In the genomic region with DNA sequence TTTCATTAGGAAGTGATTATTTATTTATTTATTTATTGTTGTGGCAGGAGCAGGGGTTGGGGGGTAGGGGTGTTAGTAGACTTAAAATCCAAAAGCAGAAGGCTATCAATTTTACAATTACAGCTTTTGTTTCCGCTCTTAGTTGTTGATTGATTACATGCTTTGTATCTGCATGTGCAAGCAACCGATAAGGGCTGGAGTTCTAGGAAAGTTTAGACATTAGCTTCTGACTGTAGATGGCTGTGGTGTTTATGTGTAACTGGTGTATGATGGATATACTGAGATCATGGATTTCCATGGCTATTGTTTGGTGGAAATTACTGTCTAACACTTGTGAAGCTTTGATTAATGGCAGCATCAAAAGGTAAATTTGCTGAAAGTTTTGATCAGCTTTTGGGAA, we compare ENCODE assay signal across 1 cellular context.
TF ChIP-seq lines count a peak whose summit lies in the region.

No MANE protein-coding gene starts in this region.

TF ChIP-seq in K562, 482 proteins besides CTCF, POLR2A, EP300 and RAD21 (continued from another document and continues in another):
- TF ChIP-seq, protein P1, sequence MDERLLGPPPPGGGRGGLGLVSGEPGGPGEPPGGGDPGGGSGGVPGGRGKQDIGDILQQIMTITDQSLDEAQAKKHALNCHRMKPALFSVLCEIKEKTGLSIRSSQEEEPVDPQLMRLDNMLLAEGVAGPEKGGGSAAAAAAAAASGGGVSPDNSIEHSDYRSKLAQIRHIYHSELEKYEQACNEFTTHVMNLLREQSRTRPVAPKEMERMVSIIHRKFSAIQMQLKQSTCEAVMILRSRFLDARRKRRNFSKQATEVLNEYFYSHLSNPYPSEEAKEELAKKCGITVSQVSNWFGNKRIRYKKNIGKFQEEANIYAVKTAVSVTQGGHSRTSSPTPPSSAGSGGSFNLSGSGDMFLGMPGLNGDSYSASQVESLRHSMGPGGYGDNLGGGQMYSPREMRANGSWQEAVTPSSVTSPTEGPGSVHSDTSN (CRISPR knock-in tag; IDR thresholded peaks at IDR 0.05; ENCODE audit: low read depth) = no peak
- TF ChIP-seq, protein P1 (tag; conservative IDR thresholded peaks at IDR 0.05; ENCODE audit: low read depth) = peak; percentile 83
- TF ChIP-seq ZC3H4 (CRISPR knock-in tag; IDR thresholded peaks at IDR 0.05; ENCODE audit: borderline replicate concordance) = no peak
- no peak for TF ChIP-seq ATF7 (IDR thresholded peaks at IDR 0.05)
- TF ChIP-seq, protein P2, sequence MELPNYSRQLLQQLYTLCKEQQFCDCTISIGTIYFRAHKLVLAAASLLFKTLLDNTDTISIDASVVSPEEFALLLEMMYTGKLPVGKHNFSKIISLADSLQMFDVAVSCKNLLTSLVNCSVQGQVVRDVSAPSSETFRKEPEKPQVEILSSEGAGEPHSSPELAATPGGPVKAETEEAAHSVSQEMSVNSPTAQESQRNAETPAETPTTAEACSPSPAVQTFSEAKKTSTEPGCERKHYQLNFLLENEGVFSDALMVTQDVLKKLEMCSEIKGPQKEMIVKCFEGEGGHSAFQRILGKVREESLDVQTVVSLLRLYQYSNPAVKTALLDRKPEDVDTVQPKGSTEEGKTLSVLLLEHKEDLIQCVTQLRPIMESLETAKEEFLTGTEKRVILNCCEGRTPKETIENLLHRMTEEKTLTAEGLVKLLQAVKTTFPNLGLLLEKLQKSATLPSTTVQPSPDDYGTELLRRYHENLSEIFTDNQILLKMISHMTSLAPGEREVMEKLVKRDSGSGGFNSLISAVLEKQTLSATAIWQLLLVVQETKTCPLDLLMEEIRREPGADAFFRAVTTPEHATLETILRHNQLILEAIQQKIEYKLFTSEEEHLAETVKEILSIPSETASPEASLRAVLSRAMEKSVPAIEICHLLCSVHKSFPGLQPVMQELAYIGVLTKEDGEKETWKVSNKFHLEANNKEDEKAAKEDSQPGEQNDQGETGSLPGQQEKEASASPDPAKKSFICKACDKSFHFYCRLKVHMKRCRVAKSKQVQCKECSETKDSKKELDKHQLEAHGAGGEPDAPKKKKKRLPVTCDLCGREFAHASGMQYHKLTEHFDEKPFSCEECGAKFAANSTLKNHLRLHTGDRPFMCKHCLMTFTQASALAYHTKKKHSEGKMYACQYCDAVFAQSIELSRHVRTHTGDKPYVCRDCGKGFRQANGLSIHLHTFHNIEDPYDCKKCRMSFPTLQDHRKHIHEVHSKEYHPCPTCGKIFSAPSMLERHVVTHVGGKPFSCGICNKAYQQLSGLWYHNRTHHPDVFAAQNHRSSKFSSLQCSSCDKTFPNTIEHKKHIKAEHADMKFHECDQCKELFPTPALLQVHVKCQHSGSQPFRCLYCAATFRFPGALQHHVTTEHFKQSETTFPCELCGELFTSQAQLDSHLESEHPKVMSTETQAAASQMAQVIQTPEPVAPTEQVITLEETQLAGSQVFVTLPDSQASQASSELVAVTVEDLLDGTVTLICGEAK (IDR thresholded peaks at IDR 0.05) = no peak
- TF ChIP-seq, protein P2 (CRISPR knock-in tag; IDR thresholded peaks at IDR 0.05) = no peak
- no peak for TF ChIP-seq ARID2 (IDR thresholded peaks at IDR 0.05)
- TF ChIP-seq STAT5A (IDR thresholded peaks at IDR 0.05; ENCODE audit: borderline replicate concordance, low read length) = peak; percentile 71
- TF ChIP-seq TEAD4 (IDR thresholded peaks at IDR 0.05; ENCODE audit: low read length) = peak; percentile 69; the same call in 1 of the 2 replicates
- TF ChIP-seq TEAD4 (CRISPR knock-in tag; IDR thresholded peaks at IDR 0.05; ENCODE audit: borderline replicate concordance) = no peak
- no peak for TF ChIP-seq ZNF121 (CRISPR knock-in tag; conservative IDR thresholded peaks at IDR 0.05)
- peak; percentile 74 for TF ChIP-seq TCF3 (CRISPR knock-in tag; IDR thresholded peaks at IDR 0.05)
- TF ChIP-seq, protein P3, sequence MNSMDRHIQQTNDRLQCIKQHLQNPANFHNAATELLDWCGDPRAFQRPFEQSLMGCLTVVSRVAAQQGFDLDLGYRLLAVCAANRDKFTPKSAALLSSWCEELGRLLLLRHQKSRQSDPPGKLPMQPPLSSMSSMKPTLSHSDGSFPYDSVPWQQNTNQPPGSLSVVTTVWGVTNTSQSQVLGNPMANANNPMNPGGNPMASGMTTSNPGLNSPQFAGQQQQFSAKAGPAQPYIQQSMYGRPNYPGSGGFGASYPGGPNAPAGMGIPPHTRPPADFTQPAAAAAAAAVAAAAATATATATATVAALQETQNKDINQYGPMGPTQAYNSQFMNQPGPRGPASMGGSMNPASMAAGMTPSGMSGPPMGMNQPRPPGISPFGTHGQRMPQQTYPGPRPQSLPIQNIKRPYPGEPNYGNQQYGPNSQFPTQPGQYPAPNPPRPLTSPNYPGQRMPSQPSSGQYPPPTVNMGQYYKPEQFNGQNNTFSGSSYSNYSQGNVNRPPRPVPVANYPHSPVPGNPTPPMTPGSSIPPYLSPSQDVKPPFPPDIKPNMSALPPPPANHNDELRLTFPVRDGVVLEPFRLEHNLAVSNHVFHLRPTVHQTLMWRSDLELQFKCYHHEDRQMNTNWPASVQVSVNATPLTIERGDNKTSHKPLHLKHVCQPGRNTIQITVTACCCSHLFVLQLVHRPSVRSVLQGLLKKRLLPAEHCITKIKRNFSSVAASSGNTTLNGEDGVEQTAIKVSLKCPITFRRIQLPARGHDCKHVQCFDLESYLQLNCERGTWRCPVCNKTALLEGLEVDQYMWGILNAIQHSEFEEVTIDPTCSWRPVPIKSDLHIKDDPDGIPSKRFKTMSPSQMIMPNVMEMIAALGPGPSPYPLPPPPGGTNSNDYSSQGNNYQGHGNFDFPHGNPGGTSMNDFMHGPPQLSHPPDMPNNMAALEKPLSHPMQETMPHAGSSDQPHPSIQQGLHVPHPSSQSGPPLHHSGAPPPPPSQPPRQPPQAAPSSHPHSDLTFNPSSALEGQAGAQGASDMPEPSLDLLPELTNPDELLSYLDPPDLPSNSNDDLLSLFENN (IDR thresholded peaks at IDR 0.05; ENCODE audit: low read depth in 2 of 2, low read length in 2 of 2) = no peak
- no peak for TF ChIP-seq ZNF232 (CRISPR knock-in tag; IDR thresholded peaks at IDR 0.05)
- TF ChIP-seq ZNF449 (CRISPR knock-in tag; IDR thresholded peaks at IDR 0.05) = no peak
- TF ChIP-seq, protein P4, sequence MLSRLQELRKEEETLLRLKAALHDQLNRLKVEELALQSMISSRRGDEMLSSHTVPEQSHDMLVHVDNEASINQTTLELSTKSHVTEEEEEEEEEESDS (CRISPR knock-in tag; IDR thresholded peaks at IDR 0.05) = no peak
- TF ChIP-seq, protein P5, sequence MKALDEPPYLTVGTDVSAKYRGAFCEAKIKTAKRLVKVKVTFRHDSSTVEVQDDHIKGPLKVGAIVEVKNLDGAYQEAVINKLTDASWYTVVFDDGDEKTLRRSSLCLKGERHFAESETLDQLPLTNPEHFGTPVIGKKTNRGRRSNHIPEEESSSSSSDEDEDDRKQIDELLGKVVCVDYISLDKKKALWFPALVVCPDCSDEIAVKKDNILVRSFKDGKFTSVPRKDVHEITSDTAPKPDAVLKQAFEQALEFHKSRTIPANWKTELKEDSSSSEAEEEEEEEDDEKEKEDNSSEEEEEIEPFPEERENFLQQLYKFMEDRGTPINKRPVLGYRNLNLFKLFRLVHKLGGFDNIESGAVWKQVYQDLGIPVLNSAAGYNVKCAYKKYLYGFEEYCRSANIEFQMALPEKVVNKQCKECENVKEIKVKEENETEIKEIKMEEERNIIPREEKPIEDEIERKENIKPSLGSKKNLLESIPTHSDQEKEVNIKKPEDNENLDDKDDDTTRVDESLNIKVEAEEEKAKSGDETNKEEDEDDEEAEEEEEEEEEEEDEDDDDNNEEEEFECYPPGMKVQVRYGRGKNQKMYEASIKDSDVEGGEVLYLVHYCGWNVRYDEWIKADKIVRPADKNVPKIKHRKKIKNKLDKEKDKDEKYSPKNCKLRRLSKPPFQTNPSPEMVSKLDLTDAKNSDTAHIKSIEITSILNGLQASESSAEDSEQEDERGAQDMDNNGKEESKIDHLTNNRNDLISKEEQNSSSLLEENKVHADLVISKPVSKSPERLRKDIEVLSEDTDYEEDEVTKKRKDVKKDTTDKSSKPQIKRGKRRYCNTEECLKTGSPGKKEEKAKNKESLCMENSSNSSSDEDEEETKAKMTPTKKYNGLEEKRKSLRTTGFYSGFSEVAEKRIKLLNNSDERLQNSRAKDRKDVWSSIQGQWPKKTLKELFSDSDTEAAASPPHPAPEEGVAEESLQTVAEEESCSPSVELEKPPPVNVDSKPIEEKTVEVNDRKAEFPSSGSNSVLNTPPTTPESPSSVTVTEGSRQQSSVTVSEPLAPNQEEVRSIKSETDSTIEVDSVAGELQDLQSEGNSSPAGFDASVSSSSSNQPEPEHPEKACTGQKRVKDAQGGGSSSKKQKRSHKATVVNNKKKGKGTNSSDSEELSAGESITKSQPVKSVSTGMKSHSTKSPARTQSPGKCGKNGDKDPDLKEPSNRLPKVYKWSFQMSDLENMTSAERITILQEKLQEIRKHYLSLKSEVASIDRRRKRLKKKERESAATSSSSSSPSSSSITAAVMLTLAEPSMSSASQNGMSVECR (CRISPR knock-in tag; IDR thresholded peaks at IDR 0.05) = no peak
- TF ChIP-seq ARHGAP35 (IDR thresholded peaks at IDR 0.05; ENCODE audit: partially characterized antibody) = no peak
- TF ChIP-seq EWSR1 (IDR thresholded peaks at IDR 0.05; ENCODE audit: borderline replicate concordance, low read depth, partially characterized antibody) = no peak
- TF ChIP-seq NFIX (CRISPR knock-in tag; IDR thresholded peaks at IDR 0.05; ENCODE audit: low read depth) = no peak
- TF ChIP-seq SMARCE1 (IDR thresholded peaks at IDR 0.05) = no peak
- TF ChIP-seq, protein P6, sequence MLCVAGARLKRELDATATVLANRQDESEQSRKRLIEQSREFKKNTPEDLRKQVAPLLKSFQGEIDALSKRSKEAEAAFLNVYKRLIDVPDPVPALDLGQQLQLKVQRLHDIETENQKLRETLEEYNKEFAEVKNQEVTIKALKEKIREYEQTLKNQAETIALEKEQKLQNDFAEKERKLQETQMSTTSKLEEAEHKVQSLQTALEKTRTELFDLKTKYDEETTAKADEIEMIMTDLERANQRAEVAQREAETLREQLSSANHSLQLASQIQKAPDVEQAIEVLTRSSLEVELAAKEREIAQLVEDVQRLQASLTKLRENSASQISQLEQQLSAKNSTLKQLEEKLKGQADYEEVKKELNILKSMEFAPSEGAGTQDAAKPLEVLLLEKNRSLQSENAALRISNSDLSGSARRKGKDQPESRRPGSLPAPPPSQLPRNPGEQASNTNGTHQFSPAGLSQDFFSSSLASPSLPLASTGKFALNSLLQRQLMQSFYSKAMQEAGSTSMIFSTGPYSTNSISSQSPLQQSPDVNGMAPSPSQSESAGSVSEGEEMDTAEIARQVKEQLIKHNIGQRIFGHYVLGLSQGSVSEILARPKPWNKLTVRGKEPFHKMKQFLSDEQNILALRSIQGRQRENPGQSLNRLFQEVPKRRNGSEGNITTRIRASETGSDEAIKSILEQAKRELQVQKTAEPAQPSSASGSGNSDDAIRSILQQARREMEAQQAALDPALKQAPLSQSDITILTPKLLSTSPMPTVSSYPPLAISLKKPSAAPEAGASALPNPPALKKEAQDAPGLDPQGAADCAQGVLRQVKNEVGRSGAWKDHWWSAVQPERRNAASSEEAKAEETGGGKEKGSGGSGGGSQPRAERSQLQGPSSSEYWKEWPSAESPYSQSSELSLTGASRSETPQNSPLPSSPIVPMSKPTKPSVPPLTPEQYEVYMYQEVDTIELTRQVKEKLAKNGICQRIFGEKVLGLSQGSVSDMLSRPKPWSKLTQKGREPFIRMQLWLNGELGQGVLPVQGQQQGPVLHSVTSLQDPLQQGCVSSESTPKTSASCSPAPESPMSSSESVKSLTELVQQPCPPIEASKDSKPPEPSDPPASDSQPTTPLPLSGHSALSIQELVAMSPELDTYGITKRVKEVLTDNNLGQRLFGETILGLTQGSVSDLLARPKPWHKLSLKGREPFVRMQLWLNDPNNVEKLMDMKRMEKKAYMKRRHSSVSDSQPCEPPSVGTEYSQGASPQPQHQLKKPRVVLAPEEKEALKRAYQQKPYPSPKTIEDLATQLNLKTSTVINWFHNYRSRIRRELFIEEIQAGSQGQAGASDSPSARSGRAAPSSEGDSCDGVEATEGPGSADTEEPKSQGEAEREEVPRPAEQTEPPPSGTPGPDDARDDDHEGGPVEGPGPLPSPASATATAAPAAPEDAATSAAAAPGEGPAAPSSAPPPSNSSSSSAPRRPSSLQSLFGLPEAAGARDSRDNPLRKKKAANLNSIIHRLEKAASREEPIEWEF (CRISPR knock-in tag; IDR thresholded peaks at IDR 0.05) = no peak
- no peak for TF ChIP-seq POLR2B (IDR thresholded peaks at IDR 0.05; ENCODE audit: low read depth, partially characterized antibody)
- no peak for TF ChIP-seq POLR2AphosphoS2 (IDR thresholded peaks at IDR 0.05; ENCODE audit: low read length)
